ENCODE assay signal across 1 cellular context in the genomic region with DNA sequence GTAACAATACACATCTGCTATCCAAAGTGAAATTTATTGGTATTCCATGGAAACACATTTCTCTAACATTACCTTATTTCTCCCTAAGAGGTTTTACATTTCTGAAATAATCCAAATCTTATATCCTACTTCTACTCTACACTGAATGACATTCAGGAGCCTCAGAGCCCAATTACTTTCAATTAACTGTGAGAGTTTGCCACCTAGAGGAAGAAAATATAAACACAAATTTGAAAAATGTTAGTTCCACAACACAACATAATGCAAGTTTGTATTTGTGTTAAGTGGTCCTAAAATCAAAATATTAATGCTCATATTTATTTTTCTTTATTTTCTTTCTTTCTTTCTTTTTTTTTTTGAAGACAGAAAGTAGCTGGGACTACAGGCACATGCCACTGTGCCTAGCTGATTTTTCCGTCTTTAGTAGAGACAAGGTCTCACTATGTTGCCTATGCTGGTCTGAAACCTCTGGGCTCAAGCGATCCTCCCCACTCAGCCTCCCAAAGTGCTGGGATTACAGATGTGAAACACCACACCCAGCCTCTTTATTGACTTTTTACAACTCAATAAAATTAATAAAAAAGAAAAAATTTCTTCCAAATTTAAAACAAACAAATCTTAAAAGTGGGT.
A peak's percentile ranks its signal among the peaks of the same experiment; 100 is the strongest.
TF ChIP-seq lines count a peak whose summit lies in the region.

No MANE protein-coding gene starts in this region.

TF ChIP-seq in GM12878, 131 proteins besides CTCF, POLR2A, EP300 and RAD21 (continued from another document):
- TF ChIP-seq, protein P1, sequence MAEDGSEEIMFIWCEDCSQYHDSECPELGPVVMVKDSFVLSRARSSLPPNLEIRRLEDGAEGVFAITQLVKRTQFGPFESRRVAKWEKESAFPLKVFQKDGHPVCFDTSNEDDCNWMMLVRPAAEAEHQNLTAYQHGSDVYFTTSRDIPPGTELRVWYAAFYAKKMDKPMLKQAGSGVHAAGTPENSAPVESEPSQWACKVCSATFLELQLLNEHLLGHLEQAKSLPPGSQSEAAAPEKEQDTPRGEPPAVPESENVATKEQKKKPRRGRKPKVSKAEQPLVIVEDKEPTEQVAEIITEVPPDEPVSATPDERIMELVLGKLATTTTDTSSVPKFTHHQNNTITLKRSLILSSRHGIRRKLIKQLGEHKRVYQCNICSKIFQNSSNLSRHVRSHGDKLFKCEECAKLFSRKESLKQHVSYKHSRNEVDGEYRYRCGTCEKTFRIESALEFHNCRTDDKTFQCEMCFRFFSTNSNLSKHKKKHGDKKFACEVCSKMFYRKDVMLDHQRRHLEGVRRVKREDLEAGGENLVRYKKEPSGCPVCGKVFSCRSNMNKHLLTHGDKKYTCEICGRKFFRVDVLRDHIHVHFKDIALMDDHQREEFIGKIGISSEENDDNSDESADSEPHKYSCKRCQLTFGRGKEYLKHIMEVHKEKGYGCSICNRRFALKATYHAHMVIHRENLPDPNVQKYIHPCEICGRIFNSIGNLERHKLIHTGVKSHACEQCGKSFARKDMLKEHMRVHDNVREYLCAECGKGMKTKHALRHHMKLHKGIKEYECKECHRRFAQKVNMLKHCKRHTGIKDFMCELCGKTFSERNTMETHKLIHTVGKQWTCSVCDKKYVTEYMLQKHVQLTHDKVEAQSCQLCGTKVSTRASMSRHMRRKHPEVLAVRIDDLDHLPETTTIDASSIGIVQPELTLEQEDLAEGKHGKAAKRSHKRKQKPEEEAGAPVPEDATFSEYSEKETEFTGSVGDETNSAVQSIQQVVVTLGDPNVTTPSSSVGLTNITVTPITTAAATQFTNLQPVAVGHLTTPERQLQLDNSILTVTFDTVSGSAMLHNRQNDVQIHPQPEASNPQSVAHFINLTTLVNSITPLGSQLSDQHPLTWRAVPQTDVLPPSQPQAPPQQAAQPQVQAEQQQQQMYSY (CRISPR knock-in tag; IDR thresholded peaks at IDR 0.05) = no peak
- TF ChIP-seq HDAC2 (IDR thresholded peaks at IDR 0.05) = no peak
- 0 out of 2 replicates have a peak, but pooled peaks have one; percentile 31 for TF ChIP-seq PML (IDR thresholded peaks at IDR 0.05; ENCODE audit: low read length)
- no peak for TF ChIP-seq MYC (IDR thresholded peaks at IDR 0.05; ENCODE audit: insufficient read depth, insufficient read length, insufficient replicate concordance, low read length, severe bottlenecking)
- TF ChIP-seq, protein P2, sequence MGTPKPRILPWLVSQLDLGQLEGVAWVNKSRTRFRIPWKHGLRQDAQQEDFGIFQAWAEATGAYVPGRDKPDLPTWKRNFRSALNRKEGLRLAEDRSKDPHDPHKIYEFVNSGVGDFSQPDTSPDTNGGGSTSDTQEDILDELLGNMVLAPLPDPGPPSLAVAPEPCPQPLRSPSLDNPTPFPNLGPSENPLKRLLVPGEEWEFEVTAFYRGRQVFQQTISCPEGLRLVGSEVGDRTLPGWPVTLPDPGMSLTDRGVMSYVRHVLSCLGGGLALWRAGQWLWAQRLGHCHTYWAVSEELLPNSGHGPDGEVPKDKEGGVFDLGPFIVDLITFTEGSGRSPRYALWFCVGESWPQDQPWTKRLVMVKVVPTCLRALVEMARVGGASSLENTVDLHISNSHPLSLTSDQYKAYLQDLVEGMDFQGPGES (IDR thresholded peaks at IDR 0.05) = no peak
- no peak for TF ChIP-seq STAT3 (IDR thresholded peaks at IDR 0.05; ENCODE audit: low read depth, low read length)
